ENCODE assay signal across 34 cellular contexts in genomic region chr13:50345804-50346203, GRCh38.
"Had no signal": no experiment of that assay in that cellular context is flagged by ENCODE, and none has a peak within 500 bp of the region (broad histone marks: within the 10 kb centered on the region; RNA-seq: fewer than 3 reads in every experiment).

No MANE protein-coding gene starts in this region.

- H3K36me3 ChIP-seq: MG63 had no signal

- H3K27me3 ChIP-seq: MG63 had no signal

- DNase-seq: Karpas-422, Kasumi-1, MG63, MM.1S, MV-4-11, NCI-H1048, NCI-H1092, NCI-H1092 treated with DMSO at 0.1 percent for 48 hours, NCI-H1105, NCI-H1105 treated with DMSO at 0.1 percent for 48 hours, NCI-H1417, NCI-H1417 treated with DMSO at 0.1 percent for 48 hours, NCI-H1436, NCI-H1436 treated with DMSO at 0.1 percent for 48 hours, NCI-H146, NCI-H1694, NCI-H1694 treated with DMSO at 0.1 percent for 48 hours, NCI-H187, NCI-H187 treated with DMSO at 0.1 percent for 48 hours, NCI-H1930, NCI-H2029, NCI-H2029 treated with DMSO at 0.1 percent for 48 hours, NCI-H2081, NCI-H2081 treated with DMSO at 0.1 percent for 48 hours, NCI-H2107, NCI-H2171, NCI-H2171 treated with DMSO at 0.1 percent for 48 hours, NCI-H2227 treated with DMSO at 0.1 percent for 48 hours, NCI-H226, NCI-H345, NCI-H446, NCI-H446 treated with DMSO at 0.1 percent for 48 hours, NCI-H510A, NCI-H510A treated with DMSO at 0.1 percent for 48 hours had no signal

- H3K4me3 ChIP-seq: MG63 had no signal

- H3K9me3 ChIP-seq: MG63 had no signal
